In the genomic region with DNA sequence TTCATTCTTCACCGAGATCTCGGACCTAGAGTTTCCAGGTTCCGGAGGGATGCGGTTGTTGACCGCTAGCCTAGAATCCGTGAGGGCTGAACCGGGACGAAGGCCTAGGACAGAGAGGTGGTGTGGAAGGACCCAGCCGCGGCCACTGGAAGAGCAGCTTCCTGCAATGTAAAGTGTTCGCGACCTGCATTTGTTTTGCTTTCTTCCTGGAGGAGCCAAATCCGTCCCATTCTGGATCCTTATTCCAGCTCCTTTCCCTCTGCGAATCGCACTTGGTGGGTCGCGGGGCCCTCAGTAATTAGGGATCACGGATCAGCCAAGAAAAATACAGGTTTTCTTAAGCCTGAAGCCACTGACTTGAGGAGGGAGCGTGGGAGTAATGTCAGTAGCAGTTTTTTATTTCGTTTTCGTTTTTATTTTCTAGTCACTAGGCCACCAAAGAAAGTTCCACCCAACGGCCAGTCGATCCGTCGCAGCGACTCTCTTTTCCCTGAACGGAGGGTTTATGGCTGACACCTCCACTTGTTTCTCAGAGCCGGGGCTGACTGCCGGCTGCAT, we compare ENCODE assay signal across 8 cellular contexts. TPM values are rescaled to one million over a fixed set of nuclear protein-coding genes. Genes with fewer than 3 reads are reported as not detected.
A peak's percentile ranks its signal among the peaks of the same experiment; 100 is the strongest.
DNase-seq lines count a peak whose midpoint lies in the region; ATAC-seq and TF ChIP-seq lines count a peak whose summit lies in the region.

No MANE protein-coding gene starts in this region.

- peaks cover 8% of the 10 kb centered on the region for H3K36me3 Mint-ChIP-seq in T-cell
- H3K36me3 Mint-ChIP-seq in stimulated activated memory B cell treated with anti-CD40 and anti-IgM and Interleukin-4, amounts not matched to agents 10 μg/mL and 1 μg/mL and 100 μg/mL, for 72 hours = peaks cover 8% of the 10 kb centered on the region

- H3K9me3 Mint-ChIP-seq in T-cell = no peaks in the 10 kb centered on the region
- H3K9me3 Mint-ChIP-seq in stimulated activated memory B cell treated with anti-CD40 and anti-IgM and Interleukin-4, amounts not matched to agents 10 μg/mL and 1 μg/mL and 100 μg/mL, for 72 hours = no peaks in the 10 kb centered on the region

- H3K27ac Mint-ChIP-seq in T-cell = peak overlapping the region; percentile 100
- peak overlapping the region; percentile 99 for H3K27ac Mint-ChIP-seq in stimulated activated memory B cell treated with anti-CD40 and anti-IgM and Interleukin-4, amounts not matched to agents 10 μg/mL and 1 μg/mL and 100 μg/mL, for 72 hours

- ATAC-seq in HG02840 (IDR thresholded peaks at IDR 0.05; ENCODE audit: low FRiP score, unreplicated experiment) (peak; percentile 29), T-cell (replicated peaks in 1 of 4) (no peak)
- peak; percentile 34 for ATAC-seq in stimulated activated memory B cell treated with anti-CD40 and anti-IgM and Interleukin-4, amounts not matched to agents 10 μg/mL and 1 μg/mL and 100 μg/mL, for 72 hours

- DNase-seq in activated T-cell treated with anti-CD3 and anti-CD28 coated beads for 4 hours = peak; percentile 42
- no peak for DNase-seq in activated T-cell treated with anti-CD3 and anti-CD28 coated beads, Interleukin-2, amount 50 U/mL, for 48 hours
- DNase-seq in T-cell = peak in 2 of 34 experiments; percentile 16 to 23
- DNase-seq in fibroblast of villous mesenchyme (ENCODE audit: low read depth) = no peak
- DNase-seq in LoVo (ENCODE audit: low spot score) = no peak
- no peak for DNase-seq in activated effector memory CD4-positive, alpha-beta T cell treated with Interleukin-2 at 50 U/mL for 16 hours

- H3K4me1 Mint-ChIP-seq in T-cell = peaks cover 50 to 64% (median 57%) of the 10 kb centered on the region in 3 donors
- H3K4me1 Mint-ChIP-seq in stimulated activated memory B cell treated with anti-CD40 and anti-IgM and Interleukin-4, amounts not matched to agents 10 μg/mL and 1 μg/mL and 100 μg/mL, for 72 hours = peaks cover 48% of the 10 kb centered on the region

- H3K27me3 Mint-ChIP-seq in T-cell = no peaks in the 10 kb centered on the region
- H3K27me3 Mint-ChIP-seq in stimulated activated memory B cell treated with anti-CD40 and anti-IgM and Interleukin-4, amounts not matched to agents 10 μg/mL and 1 μg/mL and 100 μg/mL, for 72 hours = no peaks in the 10 kb centered on the region

- H3K4me3 Mint-ChIP-seq in T-cell = peak overlapping the region; percentile 99 to 100 (median 100)
- peak overlapping the region; percentile 99 for H3K4me3 Mint-ChIP-seq in stimulated activated memory B cell treated with anti-CD40 and anti-IgM and Interleukin-4, amounts not matched to agents 10 μg/mL and 1 μg/mL and 100 μg/mL, for 72 hours

- CTCF ChIA-PET in T-cell (lab: Charles Lee) = interaction anchor here (0.5 to 10.3 kb wide), 12 partner anchors 16 to 322 kb away, joined by 3 to 146 read pairs (median 8); no protein-coding TSS in a partner anchor

- POLR2A ChIA-PET in T-cell (lab: Charles Lee) = interaction anchor here (0.6 to 5.1 kb wide), 17 partner anchors 17 to 1088 kb away, joined by 3 to 122 read pairs (median 7); a partner anchor contains a TSS

- H3K4me3 ChIP-seq in fibroblast of villous mesenchyme (ENCODE audit: low read depth, low read length) = peak overlapping the region; percentile 73

- no peak for TF ChIP-seq CTCF in fibroblast of villous mesenchyme (IDR thresholded peaks at IDR 0.05; ENCODE audit: insufficient read depth, low read depth, low read length)

RNA-seq across cellular contexts. Expression of a gene that starts 48.6 kb away (rescaled TPM):
- total RNA-seq in T-cell (10 to 100 TPM; 47.8 to 64.1 (median 53.1) TPM), fibroblast of villous mesenchyme (2.9 and 3.9 TPM in 2 replicates)

Comparison
In these comparisons a context has a peak if more than half of its experiments do, and no peak if none do; other contexts are left out.
1. ATAC-seq: peak in HG02840 (single experiment) and stimulated activated memory B cell treated with anti-CD40 and anti-IgM and Interleukin-4, amounts not matched to agents 10 μg/mL and 1 μg/mL and 100 μg/mL, for 72 hours (single experiment); none in T-cell (0 of 4).